ENCODE assay signal across 1 cellular context in the genomic region with DNA sequence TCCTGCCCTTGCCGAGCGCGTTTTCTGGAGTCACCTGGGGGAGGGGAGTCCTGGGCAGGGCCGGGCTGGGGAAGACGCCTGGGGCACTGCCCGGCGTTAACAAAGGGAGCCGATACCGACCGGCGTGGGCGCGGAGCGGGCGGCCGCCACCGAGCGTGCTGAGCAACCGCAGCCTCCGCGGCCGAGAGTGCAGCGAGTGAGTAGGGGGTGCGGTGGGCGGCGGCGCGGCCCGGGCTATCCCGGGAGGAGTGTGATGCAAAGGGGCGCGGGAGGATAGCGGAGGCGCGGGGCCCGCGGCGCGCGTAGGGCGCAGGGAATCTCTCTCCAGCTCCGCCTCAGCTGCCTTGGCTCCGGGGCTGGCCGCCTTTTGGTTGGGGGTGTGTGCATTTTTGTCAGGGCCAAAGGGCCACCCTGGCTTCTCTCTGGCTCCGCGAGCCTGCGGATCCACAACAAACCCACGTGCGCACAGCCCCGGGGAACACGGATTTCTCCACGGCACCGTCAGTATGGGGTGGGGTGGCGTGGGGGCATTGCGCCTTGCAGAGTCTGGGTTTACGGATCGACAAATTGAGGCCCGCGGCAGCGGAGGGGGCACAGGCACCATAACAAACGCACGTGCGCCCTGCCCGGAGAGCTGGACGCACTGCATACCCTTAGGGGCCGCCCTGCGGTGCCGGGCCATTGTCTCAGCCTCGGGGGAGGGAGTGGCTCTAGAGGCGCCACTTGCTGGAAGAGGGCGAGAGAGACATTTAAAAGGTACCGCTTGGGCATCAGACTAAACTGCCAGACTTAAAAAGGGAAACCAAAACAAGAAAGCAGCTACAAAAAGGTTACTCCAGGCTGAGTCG.
TF ChIP-seq lines count a peak whose summit lies in the region.

No MANE protein-coding gene starts in this region.

TF ChIP-seq in HepG2, 621 proteins besides CTCF, POLR2A, EP300 and RAD21 (continued from another document and continues in another):
- TF ChIP-seq, protein P1, sequence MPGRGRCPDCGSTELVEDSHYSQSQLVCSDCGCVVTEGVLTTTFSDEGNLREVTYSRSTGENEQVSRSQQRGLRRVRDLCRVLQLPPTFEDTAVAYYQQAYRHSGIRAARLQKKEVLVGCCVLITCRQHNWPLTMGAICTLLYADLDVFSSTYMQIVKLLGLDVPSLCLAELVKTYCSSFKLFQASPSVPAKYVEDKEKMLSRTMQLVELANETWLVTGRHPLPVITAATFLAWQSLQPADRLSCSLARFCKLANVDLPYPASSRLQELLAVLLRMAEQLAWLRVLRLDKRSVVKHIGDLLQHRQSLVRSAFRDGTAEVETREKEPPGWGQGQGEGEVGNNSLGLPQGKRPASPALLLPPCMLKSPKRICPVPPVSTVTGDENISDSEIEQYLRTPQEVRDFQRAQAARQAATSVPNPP (CRISPR knock-in tag; IDR thresholded peaks at IDR 0.05) = 0 out of 2 replicates have a peak, but pooled peaks have one; percentile 50
- no peak for TF ChIP-seq PAX8 (CRISPR knock-in tag; IDR thresholded peaks at IDR 0.05; ENCODE audit: borderline replicate concordance)
- TF ChIP-seq ZNF781 (CRISPR knock-in tag; IDR thresholded peaks at IDR 0.05; ENCODE audit: borderline replicate concordance, not compliant biosample characterization) = no peak
- no peak; the same call in 1 of the 2 replicates for TF ChIP-seq IRF9 (CRISPR knock-in tag; IDR thresholded peaks at IDR 0.05; ENCODE audit: borderline replicate concordance)
- TF ChIP-seq, protein P2, sequence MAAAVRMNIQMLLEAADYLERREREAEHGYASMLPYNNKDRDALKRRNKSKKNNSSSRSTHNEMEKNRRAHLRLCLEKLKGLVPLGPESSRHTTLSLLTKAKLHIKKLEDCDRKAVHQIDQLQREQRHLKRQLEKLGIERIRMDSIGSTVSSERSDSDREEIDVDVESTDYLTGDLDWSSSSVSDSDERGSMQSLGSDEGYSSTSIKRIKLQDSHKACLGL (CRISPR knock-in tag; IDR thresholded peaks at IDR 0.05) = peak; percentile 81; the same call in 1 of the 2 replicates
- no peak for TF ChIP-seq PREB (CRISPR knock-in tag; IDR thresholded peaks at IDR 0.05)
- no peak; the same call in 1 of the 2 replicates for TF ChIP-seq NR2F6 (IDR thresholded peaks at IDR 0.05)
- TF ChIP-seq NR2F6 (CRISPR knock-in tag; IDR thresholded peaks at IDR 0.05) = no peak
- TF ChIP-seq ZBTB1 (CRISPR knock-in tag; IDR thresholded peaks at IDR 0.05; ENCODE audit: borderline replicate concordance) = no peak
- TF ChIP-seq, protein P3, sequence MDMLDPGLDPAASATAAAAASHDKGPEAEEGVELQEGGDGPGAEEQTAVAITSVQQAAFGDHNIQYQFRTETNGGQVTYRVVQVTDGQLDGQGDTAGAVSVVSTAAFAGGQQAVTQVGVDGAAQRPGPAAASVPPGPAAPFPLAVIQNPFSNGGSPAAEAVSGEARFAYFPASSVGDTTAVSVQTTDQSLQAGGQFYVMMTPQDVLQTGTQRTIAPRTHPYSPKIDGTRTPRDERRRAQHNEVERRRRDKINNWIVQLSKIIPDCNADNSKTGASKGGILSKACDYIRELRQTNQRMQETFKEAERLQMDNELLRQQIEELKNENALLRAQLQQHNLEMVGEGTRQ (IDR thresholded peaks at IDR 0.05; ENCODE audit: low read depth, low read length) = no peak
- TF ChIP-seq, protein P3 (CRISPR knock-in tag; IDR thresholded peaks at IDR 0.05; ENCODE audit: borderline replicate concordance) = no peak
- TF ChIP-seq FOXO1 (CRISPR knock-in tag; IDR thresholded peaks at IDR 0.05) = no peak
- TF ChIP-seq, protein P4, sequence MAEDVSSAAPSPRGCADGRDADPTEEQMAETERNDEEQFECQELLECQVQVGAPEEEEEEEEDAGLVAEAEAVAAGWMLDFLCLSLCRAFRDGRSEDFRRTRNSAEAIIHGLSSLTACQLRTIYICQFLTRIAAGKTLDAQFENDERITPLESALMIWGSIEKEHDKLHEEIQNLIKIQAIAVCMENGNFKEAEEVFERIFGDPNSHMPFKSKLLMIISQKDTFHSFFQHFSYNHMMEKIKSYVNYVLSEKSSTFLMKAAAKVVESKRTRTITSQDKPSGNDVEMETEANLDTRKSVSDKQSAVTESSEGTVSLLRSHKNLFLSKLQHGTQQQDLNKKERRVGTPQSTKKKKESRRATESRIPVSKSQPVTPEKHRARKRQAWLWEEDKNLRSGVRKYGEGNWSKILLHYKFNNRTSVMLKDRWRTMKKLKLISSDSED (CRISPR knock-in tag; IDR thresholded peaks at IDR 0.05) = no peak
- no peak for TF ChIP-seq HOXD1 (CRISPR knock-in tag; IDR thresholded peaks at IDR 0.05)
- TF ChIP-seq, protein P5, sequence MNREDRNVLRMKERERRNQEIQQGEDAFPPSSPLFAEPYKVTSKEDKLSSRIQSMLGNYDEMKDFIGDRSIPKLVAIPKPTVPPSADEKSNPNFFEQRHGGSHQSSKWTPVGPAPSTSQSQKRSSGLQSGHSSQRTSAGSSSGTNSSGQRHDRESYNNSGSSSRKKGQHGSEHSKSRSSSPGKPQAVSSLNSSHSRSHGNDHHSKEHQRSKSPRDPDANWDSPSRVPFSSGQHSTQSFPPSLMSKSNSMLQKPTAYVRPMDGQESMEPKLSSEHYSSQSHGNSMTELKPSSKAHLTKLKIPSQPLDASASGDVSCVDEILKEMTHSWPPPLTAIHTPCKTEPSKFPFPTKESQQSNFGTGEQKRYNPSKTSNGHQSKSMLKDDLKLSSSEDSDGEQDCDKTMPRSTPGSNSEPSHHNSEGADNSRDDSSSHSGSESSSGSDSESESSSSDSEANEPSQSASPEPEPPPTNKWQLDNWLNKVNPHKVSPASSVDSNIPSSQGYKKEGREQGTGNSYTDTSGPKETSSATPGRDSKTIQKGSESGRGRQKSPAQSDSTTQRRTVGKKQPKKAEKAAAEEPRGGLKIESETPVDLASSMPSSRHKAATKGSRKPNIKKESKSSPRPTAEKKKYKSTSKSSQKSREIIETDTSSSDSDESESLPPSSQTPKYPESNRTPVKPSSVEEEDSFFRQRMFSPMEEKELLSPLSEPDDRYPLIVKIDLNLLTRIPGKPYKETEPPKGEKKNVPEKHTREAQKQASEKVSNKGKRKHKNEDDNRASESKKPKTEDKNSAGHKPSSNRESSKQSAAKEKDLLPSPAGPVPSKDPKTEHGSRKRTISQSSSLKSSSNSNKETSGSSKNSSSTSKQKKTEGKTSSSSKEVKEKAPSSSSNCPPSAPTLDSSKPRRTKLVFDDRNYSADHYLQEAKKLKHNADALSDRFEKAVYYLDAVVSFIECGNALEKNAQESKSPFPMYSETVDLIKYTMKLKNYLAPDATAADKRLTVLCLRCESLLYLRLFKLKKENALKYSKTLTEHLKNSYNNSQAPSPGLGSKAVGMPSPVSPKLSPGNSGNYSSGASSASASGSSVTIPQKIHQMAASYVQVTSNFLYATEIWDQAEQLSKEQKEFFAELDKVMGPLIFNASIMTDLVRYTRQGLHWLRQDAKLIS (CRISPR knock-in tag; IDR thresholded peaks at IDR 0.05) = no peak
- TF ChIP-seq ZNF383 (CRISPR knock-in tag; IDR thresholded peaks at IDR 0.05; ENCODE audit: borderline replicate concordance) = no peak
- TF ChIP-seq EED (CRISPR knock-in tag; IDR thresholded peaks at IDR 0.05) = no peak
- TF ChIP-seq SALL1 (CRISPR knock-in tag; IDR thresholded peaks at IDR 0.05) = peak; percentile 42; the same call in 1 of the 2 replicates
- no peak for TF ChIP-seq ZNF703 (CRISPR knock-in tag; IDR thresholded peaks at IDR 0.05; ENCODE audit: borderline replicate concordance)
- no peak for TF ChIP-seq ZNF10 (CRISPR knock-in tag; IDR thresholded peaks at IDR 0.05; ENCODE audit: borderline replicate concordance, low read depth)
- no peak for TF ChIP-seq JDP2 (CRISPR knock-in tag; IDR thresholded peaks at IDR 0.05; ENCODE audit: borderline replicate concordance)
- TF ChIP-seq ISX (CRISPR knock-in tag; conservative IDR thresholded peaks at IDR 0.05) = no peak
- no peak for TF ChIP-seq CBX1 (IDR thresholded peaks at IDR 0.05; ENCODE audit: low read depth)
- no peak for TF ChIP-seq ZSCAN20 (CRISPR knock-in tag; IDR thresholded peaks at IDR 0.05; ENCODE audit: borderline replicate concordance)
- TF ChIP-seq ZFP36 (IDR thresholded peaks at IDR 0.05; ENCODE audit: borderline replicate concordance, low read depth, low read length, partially characterized antibody) = no peak
- 0 out of 2 replicates have a peak, but pooled peaks have one; percentile 12 for TF ChIP-seq GMEB1 (CRISPR knock-in tag; IDR thresholded peaks at IDR 0.05; ENCODE audit: borderline replicate concordance)
- TF ChIP-seq ZNF678 (CRISPR knock-in tag; IDR thresholded peaks at IDR 0.05) = no peak
- no peak for TF ChIP-seq NFRKB (IDR thresholded peaks at IDR 0.05)
- no peak for TF ChIP-seq CREBL2 (CRISPR knock-in tag; IDR thresholded peaks at IDR 0.05; ENCODE audit: borderline replicate concordance)
- no peak for TF ChIP-seq ZFP62 (CRISPR knock-in tag; IDR thresholded peaks at IDR 0.05)
- TF ChIP-seq ZKSCAN8 (CRISPR knock-in tag; IDR thresholded peaks at IDR 0.05; ENCODE audit: borderline replicate concordance) = no peak
- no peak for TF ChIP-seq ZNF616 (CRISPR knock-in tag; IDR thresholded peaks at IDR 0.05; ENCODE audit: low read depth)
- TF ChIP-seq ATM (IDR thresholded peaks at IDR 0.05; ENCODE audit: borderline replicate concordance) = no peak
- no peak for TF ChIP-seq MED8 (CRISPR knock-in tag; IDR thresholded peaks at IDR 0.05; ENCODE audit: insufficient replicate concordance)
- no peak for TF ChIP-seq CSRNP2 (CRISPR knock-in tag; conservative IDR thresholded peaks at IDR 0.05; ENCODE audit: low read depth)
- TF ChIP-seq NRL (CRISPR knock-in tag; IDR thresholded peaks at IDR 0.05; ENCODE audit: borderline replicate concordance) = no peak
- no peak for TF ChIP-seq ZBTB7A (CRISPR knock-in tag; IDR thresholded peaks at IDR 0.05)
- TF ChIP-seq ZNF543 (CRISPR knock-in tag; IDR thresholded peaks at IDR 0.05) = peak; percentile 70; the same call in 1 of the 2 replicates
- TF ChIP-seq KLF6 (CRISPR knock-in tag; IDR thresholded peaks at IDR 0.05) = no peak
- TF ChIP-seq SMYD3 (CRISPR knock-in tag; IDR thresholded peaks at IDR 0.05) = 0 out of 2 replicates have a peak, but pooled peaks have one; percentile 34
- no peak for TF ChIP-seq ZNF337 (CRISPR knock-in tag; IDR thresholded peaks at IDR 0.05; ENCODE audit: borderline replicate concordance, low read depth)
- TF ChIP-seq ZNF614 (CRISPR knock-in tag; IDR thresholded peaks at IDR 0.05; ENCODE audit: borderline replicate concordance) = 0 out of 2 replicates have a peak, but pooled peaks have one; percentile 16
- TF ChIP-seq CREM (IDR thresholded peaks at IDR 0.05) = no peak
- TF ChIP-seq CREM (CRISPR knock-in tag; IDR thresholded peaks at IDR 0.05) = no peak
- no peak for TF ChIP-seq ZNF274 (CRISPR knock-in tag; IDR thresholded peaks at IDR 0.05)
- TF ChIP-seq YY1 (IDR thresholded peaks at IDR 0.05; ENCODE audit: insufficient read depth, insufficient replicate concordance, low read depth, low read length) = no peak
- no peak for TF ChIP-seq SRF (IDR thresholded peaks at IDR 0.05; ENCODE audit: low read depth, low read length)
- peak; percentile 32 for TF ChIP-seq TEAD3 (CRISPR knock-in tag; optimal IDR thresholded peaks at IDR 0.05; ENCODE audit: borderline replicate concordance)
- no peak for TF ChIP-seq ZNF468 (CRISPR knock-in tag; IDR thresholded peaks at IDR 0.05)
- no peak; the same call in 1 of the 2 replicates for TF ChIP-seq ZNF556 (CRISPR knock-in tag; IDR thresholded peaks at IDR 0.05; ENCODE audit: borderline replicate concordance)
- TF ChIP-seq TAF1 (CRISPR knock-in tag; IDR thresholded peaks at IDR 0.05) = no peak
